Comparison of ENCODE assay signal across 25 cellular contexts in the genomic region with DNA sequence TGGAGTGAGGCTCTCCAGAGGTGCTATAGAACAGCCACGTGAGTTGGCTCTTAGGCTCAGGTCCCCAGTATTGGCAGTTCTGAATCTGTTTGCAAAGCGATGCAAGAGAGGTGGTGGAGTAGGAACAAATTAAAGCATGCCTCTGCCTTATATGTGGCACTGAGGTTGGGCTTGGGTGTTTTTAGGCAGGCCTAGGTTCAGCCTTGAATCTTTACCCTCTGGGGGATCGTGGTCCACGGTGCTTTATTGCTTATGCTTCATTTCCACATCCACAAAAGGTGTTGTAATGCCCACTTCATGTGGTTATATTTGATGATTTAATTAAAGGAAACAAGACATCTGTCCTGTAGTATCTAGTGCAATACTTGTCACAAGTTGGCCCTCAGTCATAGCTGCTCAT. TPM values are rescaled to one million over a fixed set of nuclear protein-coding genes. Genes with fewer than 3 reads are reported as not detected.
"Had no signal": no experiment of that assay in that cellular context is flagged by ENCODE, and none has a peak within 500 bp of the region (broad histone marks: within the 10 kb centered on the region; RNA-seq: fewer than 3 reads in every experiment).

No MANE protein-coding gene starts in this region.

- H3K4me3 ChIP-seq: esophagus squamous epithelium, gastrocnemius medialis, heart right ventricle, left lung, lower lobe of right lung, mucosa of descending colon had no signal

- H3K4me1 ChIP-seq: esophagus squamous epithelium, gastrocnemius medialis, heart right ventricle, left lung, lower lobe of right lung had no signal

- DNase-seq: cortex of kidney; effector CD8-positive, alpha-beta T cell; effector memory CD8-positive, alpha-beta T cell; endodermal cell; erythroblast; esophagus squamous epithelium; foreskin fibroblast; foreskin melanocyte; gastrocnemius medialis; glutamatergic neuron; head of caudate nucleus; heart right ventricle; hippocampal formation; left cardiac atrium; left lung; left ventricle myocardium superior; lower lobe of right lung; mesenchymal stem cell; mucosa of descending colon had no signal

- ATAC-seq: effector memory CD8-positive, alpha-beta T cell; esophagus mucosa; gastrocnemius medialis; heart right ventricle; left cardiac atrium; left lung; left ventricle myocardium superior; lower lobe of right lung; mucosa of descending colon had no signal

- H3K27ac Mint-ChIP-seq: dendritic cell treated with granulocyte-macrophage colony-stimulating factor and Interleukin-4, amounts not matched to agents 40 ng/mL and 50 ng/mL, for 4 days; mesothelial cell of epicardium had no signal

- H3K27me3 Mint-ChIP-seq: dendritic cell treated with granulocyte-macrophage colony-stimulating factor and Interleukin-4, amounts not matched to agents 40 ng/mL and 50 ng/mL, for 4 days; effector memory CD8-positive, alpha-beta T cell had no signal

- H3K27ac ChIP-seq: epithelial cell of prostate, esophagus squamous epithelium, gastrocnemius medialis, heart right ventricle, left lung, lower lobe of right lung had no signal

- H3K9me3 Mint-ChIP-seq: dendritic cell treated with granulocyte-macrophage colony-stimulating factor and Interleukin-4, amounts not matched to agents 40 ng/mL and 50 ng/mL, for 4 days; effector memory CD8-positive, alpha-beta T cell; endodermal cell; mesothelial cell of epicardium had no signal

- H3K27me3 ChIP-seq: esophagus squamous epithelium, gastrocnemius medialis, heart right ventricle, left lung had no signal

- H3K9me3 ChIP-seq: esophagus squamous epithelium, gastrocnemius medialis, heart right ventricle, left lung, lower lobe of right lung, mucosa of descending colon had no signal

- H3K4me3 Mint-ChIP-seq: dendritic cell treated with granulocyte-macrophage colony-stimulating factor and Interleukin-4, amounts not matched to agents 40 ng/mL and 50 ng/mL, for 4 days; effector memory CD8-positive, alpha-beta T cell; endodermal cell; mesothelial cell of epicardium had no signal

RNA-seq across cellular contexts. Expression of a gene that starts 56.2 kb away (rescaled TPM):
- total RNA-seq: dermis microvascular lymphatic vessel endothelial cell, endodermal cell, glomerular endothelial cell, mesothelial cell of epicardium had no signal
